In the genomic region with DNA sequence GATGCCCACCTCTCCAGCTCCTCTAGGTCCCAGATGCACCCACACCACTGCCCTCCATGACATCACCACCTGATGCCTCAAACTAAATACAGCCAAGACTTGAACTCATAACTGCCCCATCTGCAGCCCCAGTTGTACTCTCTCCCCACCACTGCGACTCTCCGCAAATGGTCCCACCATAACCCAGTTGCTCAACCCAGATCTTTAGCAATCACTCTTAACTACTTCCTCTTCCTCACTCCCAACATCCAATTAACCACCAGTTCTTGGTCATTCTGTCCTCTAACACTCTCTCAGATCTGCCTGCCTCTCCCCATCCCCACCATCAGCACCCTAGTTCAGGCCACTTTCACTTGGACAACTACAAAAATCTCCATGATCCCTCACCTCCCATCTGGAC, we compare ENCODE assay signal across 1 cellular context.
TF ChIP-seq lines count a peak whose summit lies in the region.

No MANE protein-coding gene starts in this region.

TF ChIP-seq in H1, 55 proteins besides CTCF, POLR2A, EP300 and RAD21 (continued from another document):
- TF ChIP-seq, protein P1, sequence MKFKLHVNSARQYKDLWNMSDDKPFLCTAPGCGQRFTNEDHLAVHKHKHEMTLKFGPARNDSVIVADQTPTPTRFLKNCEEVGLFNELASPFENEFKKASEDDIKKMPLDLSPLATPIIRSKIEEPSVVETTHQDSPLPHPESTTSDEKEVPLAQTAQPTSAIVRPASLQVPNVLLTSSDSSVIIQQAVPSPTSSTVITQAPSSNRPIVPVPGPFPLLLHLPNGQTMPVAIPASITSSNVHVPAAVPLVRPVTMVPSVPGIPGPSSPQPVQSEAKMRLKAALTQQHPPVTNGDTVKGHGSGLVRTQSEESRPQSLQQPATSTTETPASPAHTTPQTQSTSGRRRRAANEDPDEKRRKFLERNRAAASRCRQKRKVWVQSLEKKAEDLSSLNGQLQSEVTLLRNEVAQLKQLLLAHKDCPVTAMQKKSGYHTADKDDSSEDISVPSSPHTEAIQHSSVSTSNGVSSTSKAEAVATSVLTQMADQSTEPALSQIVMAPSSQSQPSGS (IDR thresholded peaks at IDR 0.05; ENCODE audit: low read length), result no peak
- TF ChIP-seq POLR2AphosphoS5 (IDR thresholded peaks at IDR 0.05; ENCODE audit: low read depth, low read length) (no peak), TAF7 (optimal IDR thresholded peaks at IDR 0.05; ENCODE audit: borderline replicate concordance, low read depth, low read length) (no peak), USF2 (IDR thresholded peaks at IDR 0.05; ENCODE audit: low read length) (no peak), RFX5 (IDR thresholded peaks at IDR 0.05; ENCODE audit: borderline replicate concordance, low read depth, low read length) (no peak), EZH2 (IDR thresholded peaks at IDR 0.05; ENCODE audit: low read depth, low read length, severe bottlenecking) (no peak), CEBPB (IDR thresholded peaks at IDR 0.05; ENCODE audit: low read depth, low read length) (no peak), SIX5 (IDR thresholded peaks at IDR 0.05; ENCODE audit: low read depth, low read length) (no peak), RBBP5 (IDR thresholded peaks at IDR 0.05; ENCODE audit: borderline replicate concordance, low read depth, low read length) (no peak), CHD1 (IDR thresholded peaks at IDR 0.05; ENCODE audit: low read depth, low read length) (no peak), YY1 (IDR thresholded peaks at IDR 0.05; ENCODE audit: low read depth, low read length) (no peak), BRCA1 (IDR thresholded peaks at IDR 0.05; ENCODE audit: low read depth, low read length) (no peak), GABPA (IDR thresholded peaks at IDR 0.05; ENCODE audit: borderline replicate concordance, insufficient read depth, low read length) (no peak), SP1 (IDR thresholded peaks at IDR 0.05; ENCODE audit: low read depth, low read length) (no peak), MAX (IDR thresholded peaks at IDR 0.05) (no peak)
TF ChIP-seq in H1: peak in this region for 0.
